Comparison of ENCODE assay signal across 10 cellular contexts in the genomic region with DNA sequence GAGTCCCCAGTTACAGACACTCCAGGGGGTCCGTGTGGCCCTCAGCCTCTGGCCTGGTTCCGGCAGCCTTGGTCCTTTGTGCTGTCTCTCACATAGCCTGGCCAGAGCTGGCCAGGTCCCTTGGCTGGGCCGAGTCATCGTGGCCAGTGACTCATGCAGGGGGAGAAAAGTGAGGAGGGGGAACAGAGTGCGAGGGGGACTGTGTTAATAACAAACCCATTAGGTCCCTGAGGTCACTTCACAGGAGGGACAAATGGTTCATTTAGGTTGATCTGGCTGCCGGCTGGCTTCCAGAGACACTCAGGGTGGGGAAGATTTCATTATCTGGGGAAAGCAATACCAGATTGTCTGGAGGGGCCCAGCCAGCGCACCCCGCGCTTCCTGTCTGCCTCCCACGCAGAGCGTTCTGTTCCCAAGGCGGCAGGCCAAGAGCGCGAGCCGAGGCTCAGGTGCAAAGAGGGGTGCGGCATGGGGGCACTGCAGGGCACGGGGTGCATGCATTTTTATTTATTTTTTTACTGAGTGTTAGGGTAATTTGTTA.
A peak's percentile ranks its signal among the peaks of the same experiment; 100 is the strongest.
DNase-seq lines count a peak whose midpoint lies in the region; ATAC-seq and TF ChIP-seq lines count a peak whose summit lies in the region.
"Had no signal": no experiment of that assay in that cellular context is flagged by ENCODE, and none has a peak within 500 bp of the region (broad histone marks: within the 10 kb centered on the region; RNA-seq: fewer than 3 reads in every experiment).

No MANE protein-coding gene starts in this region.

- peak overlapping the region; percentile 94 for H3K27ac Mint-ChIP-seq in nephron progenitor cell

- DNase-seq in AG04450 (ENCODE audit: low read depth, low spot score): no peak
- DNase-seq in Panc1 (ENCODE audit: low read depth, low spot score): no peak
- peak; percentile 73 for DNase-seq in coronary artery (ENCODE audit: low spot score)
- no peak for DNase-seq in nephron progenitor cell
- no peak for DNase-seq in NCI-H1694 treated with DMSO at 0.1 percent for 48 hours (lab: John Stamatoyannopoulos, UW)
- no peak for DNase-seq in NCI-H510A treated with DMSO at 0.1 percent for 48 hours (lab: John Stamatoyannopoulos, UW)
- DNase-seq in RPMI8226: no peak

- in situ Hi-C loops in Panc1 (cut with HindIII; ENCODE audit: low pct_unique_long_range_greater_than_20kb, low sequenced_read_pairs): no loop called here

- no peak overlapping the region for H3K4me3 Mint-ChIP-seq in nephron progenitor cell

- CTCF ChIA-PET in AG04450 (lab: Charles Lee) (no interaction called here), Panc1 (lab: Charles Lee) (no interaction called here)

- POLR2A ChIA-PET in AG04450 (lab: Yijun Ruan, JAX) (no interaction called here), Panc1 (lab: Charles Lee) (no interaction called here)

- H3K4me3 ChIP-seq in AG04450 (ENCODE audit: low read depth, low read length) (no peak overlapping the region), Panc1 (ENCODE audit: low read depth in 2 of 2, low read length in 2 of 2) (no peak overlapping the region), coronary artery (no peak overlapping the region)
- H3K4me3 ChIP-seq: SK-N-MC had no signal

- H3K4me1 ChIP-seq in Panc1 (ENCODE audit: control insufficient read depth, insufficient read depth, low read length): peaks cover 58% of the 10 kb centered on the region

- no TSS peak for BruUV-seq in Panc1 (replicated peaks; lab: Mats Ljungman, UMichigan)

- H3K27me3 Mint-ChIP-seq in nephron progenitor cell (ENCODE audit: low read depth, poor library complexity): peaks cover 3% of the 10 kb centered on the region

- TF ChIP-seq CTCF in AG04450 (IDR thresholded peaks at IDR 0.05; ENCODE audit: low read depth, low read length) (no peak), Panc1 (IDR thresholded peaks at IDR 0.05) (no peak), coronary artery (IDR thresholded peaks at IDR 0.05) (no peak), nephron progenitor cell (IDR thresholded peaks at IDR 0.05) (no peak)

- H3K27me3 ChIP-seq in AG04450 (ENCODE audit: control insufficient read depth, insufficient read depth, low read length) (no peaks in the 10 kb centered on the region), Panc1 (ENCODE audit: control insufficient read depth, insufficient read depth, low read length) (no peaks in the 10 kb centered on the region)

- H3K27ac ChIP-seq in AG04450 (ENCODE audit: low read depth, low read length): peak overlapping the region; percentile 80
- peak overlapping the region; percentile 67 for H3K27ac ChIP-seq in Panc1 (ENCODE audit: low read length)
- peak overlapping the region; percentile 43 to 95 for H3K27ac ChIP-seq in coronary artery
- H3K27ac ChIP-seq: parathyroid adenoma, SK-N-MC had no signal

- peaks cover 4% of the 10 kb centered on the region for H3K36me3 Mint-ChIP-seq in nephron progenitor cell (ENCODE audit: low read depth)

- intact Hi-C loops in Panc1 (cut with micrococcal nuclease; ENCODE audit: unreplicated experiment): no loop called here

- H3K4me1 Mint-ChIP-seq in nephron progenitor cell: peaks cover 67% of the 10 kb centered on the region

- no peaks in the 10 kb centered on the region for H3K36me3 ChIP-seq in Panc1 (ENCODE audit: control insufficient read depth, insufficient read depth, low read length)

- no peak for ATAC-seq in Panc1
- ATAC-seq in HG02642 (IDR thresholded peaks at IDR 0.05; ENCODE audit: poor library complexity, unreplicated experiment): no peak

- no peaks in the 10 kb centered on the region for H3K9me3 Mint-ChIP-seq in nephron progenitor cell

- H3K9me3 ChIP-seq in AG04450 (ENCODE audit: control insufficient read depth, insufficient read depth, low read length) (no peaks in the 10 kb centered on the region), Panc1 (ENCODE audit: control insufficient read depth, insufficient read depth, low read depth, low read length) (no peaks in the 10 kb centered on the region)
